Comparison of ENCODE assay signal across 22 cellular contexts in genomic region chr22:17941501-17942406, GRCh38.
DNase-seq lines count a peak whose midpoint lies in the region; ATAC-seq and TF ChIP-seq lines count a peak whose summit lies in the region.
"Had no signal": no experiment of that assay in that cellular context is flagged by ENCODE, and none has a peak within 500 bp of the region (broad histone marks: within the 10 kb centered on the region; RNA-seq: fewer than 3 reads in every experiment).

No MANE protein-coding gene starts in this region.

- WGBS in psoas muscle, 3 donors: 68 to 70% (median 68%) methylated on average over 18 of the region's 18 CpGs
- 90% methylated on average over 14 of the region's 18 CpGs for WGBS in mammary epithelial cell (ENCODE audit: low coverage, missing lambda C conversion rate)

- H4K20me1 ChIP-seq in GM23338 (replicated peaks; ENCODE audit: insufficient read depth): no peaks in the 10 kb centered on the region; the same call in 1 of the 2 replicates
- H4K20me1 ChIP-seq in mammary epithelial cell (ENCODE audit: insufficient read depth, low read length): peaks cover 2% of the 10 kb centered on the region

- H3K27ac ChIP-seq in GM23338 (ENCODE audit: low read depth): no peak overlapping the region
- peak overlapping the region; percentile 76 for H3K27ac ChIP-seq in psoas muscle
- no peak overlapping the region for H3K27ac ChIP-seq in mammary epithelial cell (ENCODE audit: insufficient read depth, low read depth, low read length)

- no peak overlapping the region for H2AFZ ChIP-seq in GM23338
- H2AFZ ChIP-seq in mammary epithelial cell (ENCODE audit: low read depth, low read length): no peak overlapping the region

- H3K4me3 Mint-ChIP-seq in GM23338: no peak overlapping the region
- no peak overlapping the region for H3K4me3 Mint-ChIP-seq in T-helper 17 cell
- H3K4me3 Mint-ChIP-seq in Calu3 (ENCODE audit: low read depth, unreplicated experiment): no peak overlapping the region
- H3K4me3 Mint-ChIP-seq: activated CD8-positive, alpha-beta T cell treated with anti-CD3 and anti-CD28 coated beads for 36 hours; activated T-cell treated with anti-CD3 and anti-CD28 coated beads, Interleukin-2, amount 50 U/mL, for 24 hours; CD4-positive, CD25-positive, alpha-beta regulatory T cell; natural killer cell; T-helper 1 cell treated with Interleukin-12 subunit alpha and Interleukin-12 subunit beta and Interleukin-4 antibody, amounts not matched to agents 30 μg/mL and 1 μg/mL, for 36 hours had no signal

- no peaks in the 10 kb centered on the region for H3K9me2 ChIP-seq in GM23338 (ENCODE audit: insufficient read depth)

- no peak overlapping the region for H3K27ac Mint-ChIP-seq in GM23338
- H3K27ac Mint-ChIP-seq in T-helper 17 cell: peak overlapping the region; percentile 1
- no peak overlapping the region for H3K27ac Mint-ChIP-seq in Calu3 (ENCODE audit: unreplicated experiment)
- H3K27ac Mint-ChIP-seq: activated CD8-positive, alpha-beta T cell treated with anti-CD3 and anti-CD28 coated beads for 36 hours; activated T-cell treated with anti-CD3 and anti-CD28 coated beads, Interleukin-2, amount 50 U/mL, for 24 hours; CD4-positive, CD25-positive, alpha-beta regulatory T cell; natural killer cell; T-helper 1 cell treated with Interleukin-12 subunit alpha and Interleukin-12 subunit beta and Interleukin-4 antibody, amounts not matched to agents 30 μg/mL and 1 μg/mL, for 36 hours had no signal

- H3K9ac ChIP-seq in mammary epithelial cell (ENCODE audit: insufficient read depth, low read length): no peak overlapping the region

- H3K9me3 Mint-ChIP-seq in GM23338: no peaks in the 10 kb centered on the region
- H3K9me3 Mint-ChIP-seq in Calu3 (ENCODE audit: low read depth, unreplicated experiment): no peaks in the 10 kb centered on the region
- H3K9me3 Mint-ChIP-seq: activated CD8-positive, alpha-beta T cell treated with anti-CD3 and anti-CD28 coated beads for 36 hours; activated T-cell treated with anti-CD3 and anti-CD28 coated beads, Interleukin-2, amount 50 U/mL, for 24 hours; natural killer cell; T-helper 1 cell treated with Interleukin-12 subunit alpha and Interleukin-12 subunit beta and Interleukin-4 antibody, amounts not matched to agents 30 μg/mL and 1 μg/mL, for 36 hours had no signal

- H3K79me2 ChIP-seq in GM23338 (replicated peaks; ENCODE audit: insufficient read depth): peaks cover 94% of the 10 kb centered on the region
- H3K79me2 ChIP-seq in mammary epithelial cell (ENCODE audit: insufficient read depth, low read length): peaks cover 100% of the 10 kb centered on the region

- no peak for DNase-seq in GM23338 (ENCODE audit: low spot score)
- DNase-seq in T-helper 17 cell: no peak
- DNase-seq in left cardiac atrium: no peak
- peak; percentile 40 to 84 for DNase-seq in psoas muscle
- no peak for DNase-seq in effector CD8-positive, alpha-beta T cell (lab: John Stamatoyannopoulos, UW)
- DNase-seq in Calu3: no peak
- DNase-seq in mammary epithelial cell: no peak
- DNase-seq: activated CD8-positive, alpha-beta T cell treated with anti-CD3 and anti-CD28 coated beads for 36 hours; activated naive CD4-positive, alpha-beta T cell treated with Interleukin-2 at 50 U/mL for 16 hours; activated T-cell treated with anti-CD3 and anti-CD28 coated beads, Interleukin-2, amount 50 U/mL, for 24 hours; CD4-positive, CD25-positive, alpha-beta regulatory T cell; cerebellar nuclear complex; DMS79 treated with DMSO at 0.1 percent for 48 hours; Kasumi-1; natural killer cell; NCI-H1092; NCI-H2081; NCI-H526; stimulated activated CD4-positive, alpha-beta T cell treated with anti-CD3 and anti-CD28 coated beads, Interleukin-4, amount 100 ng/mL, for 24 hours had no signal

- H3K4me3 ChIP-seq in GM23338 (no peak overlapping the region), psoas muscle (no peak overlapping the region), mammary epithelial cell (replicated peaks in 1 of 3; ENCODE audit: insufficient read depth in 1 of 3, low read depth in 2 of 3, low read length in 3 of 3) (no peak overlapping the region)
- H3K4me3 ChIP-seq: smooth muscle cell had no signal

- H3K9me3 ChIP-seq in T-helper 17 cell (ENCODE audit: control insufficient read depth, low read length, poor library complexity, severe bottlenecking) (no peaks in the 10 kb centered on the region), psoas muscle (no peaks in the 10 kb centered on the region), mammary epithelial cell (replicated peaks; ENCODE audit: insufficient read depth, low read length) (no peaks in the 10 kb centered on the region)

- CTCF ChIA-PET in Calu3 (lab: Charles Lee): no interaction called here
- CTCF ChIA-PET in mammary epithelial cell (lab: Charles Lee; ENCODE audit: low non-redundant PET): no interaction called here

- intact Hi-C loops in left cardiac atrium (cut with DNase I): loop anchor here in 1 of 2 donors (10.0 kb wide), 1 partner anchor 63 kb away; no protein-coding TSS in a partner anchor
- intact Hi-C loops in psoas muscle (cut with DNase I): no loop called here
- intact Hi-C loops in Calu3 (cut with micrococcal nuclease; ENCODE audit: unreplicated experiment): no loop called here
- intact Hi-C loops in mammary epithelial cell (cut with micrococcal nuclease): loop anchor here (5.0 kb wide), 1 partner anchor 41 kb away; no protein-coding TSS in a partner anchor

- H3K36me3 ChIP-seq in GM23338 (ENCODE audit: insufficient read depth) (no peaks in the 10 kb centered on the region; the same call in 1 of the 2 replicates), psoas muscle (ENCODE audit: insufficient read depth in 1 of 2, low read depth in 1 of 2) (no peaks in the 10 kb centered on the region), mammary epithelial cell (ENCODE audit: insufficient read depth, low read length) (no peaks in the 10 kb centered on the region)

- BruUV-seq in Calu3 (replicated peaks; lab: Mats Ljungman, UMichigan) (no TSS peak), mammary epithelial cell (replicated peaks; lab: Mats Ljungman, UMichigan) (no TSS peak)

- no peak for TF ChIP-seq CTCF in GM23338 (conservative IDR thresholded peaks at IDR 0.05; ENCODE audit: low read depth in 2 of 2)
- no peak for TF ChIP-seq CTCF in psoas muscle (IDR thresholded peaks at IDR 0.05)
- TF ChIP-seq CTCF in Calu3 (IDR thresholded peaks at IDR 0.05; ENCODE audit: unreplicated experiment): no peak
- no peak for TF ChIP-seq CTCF in mammary epithelial cell (conservative IDR thresholded peaks at IDR 0.05 in 1 of 2, IDR thresholded peaks at IDR 0.05 in 1 of 2; ENCODE audit: extremely low read depth in 1 of 2, insufficient read depth in 1 of 2, low read depth in 1 of 2, low read length in 2 of 2)

- no peaks in the 10 kb centered on the region for H3K36me3 Mint-ChIP-seq in GM23338 (ENCODE audit: low read depth)
- H3K36me3 Mint-ChIP-seq in T-helper 17 cell (ENCODE audit: low read depth): no peaks in the 10 kb centered on the region
- H3K36me3 Mint-ChIP-seq in Calu3 (ENCODE audit: insufficient read depth, unreplicated experiment): peaks cover 3% of the 10 kb centered on the region
- H3K36me3 Mint-ChIP-seq: natural killer cell had no signal

- H3K4me1 Mint-ChIP-seq in GM23338 (peaks cover 59% of the 10 kb centered on the region), T-helper 17 cell (peaks cover 25% of the 10 kb centered on the region), Calu3 (ENCODE audit: low read depth, unreplicated experiment) (no peaks in the 10 kb centered on the region)

- peaks cover 11% of the 10 kb centered on the region for H3K27me3 Mint-ChIP-seq in GM23338 (ENCODE audit: insufficient read depth, low read depth, poor library complexity)
- H3K27me3 Mint-ChIP-seq in T-helper 17 cell: no peaks in the 10 kb centered on the region
- no peaks in the 10 kb centered on the region for H3K27me3 Mint-ChIP-seq in Calu3 (ENCODE audit: unreplicated experiment)
- H3K27me3 Mint-ChIP-seq: activated CD8-positive, alpha-beta T cell treated with anti-CD3 and anti-CD28 coated beads for 36 hours; activated T-cell treated with anti-CD3 and anti-CD28 coated beads, Interleukin-2, amount 50 U/mL, for 24 hours; CD4-positive, CD25-positive, alpha-beta regulatory T cell had no signal

- ATAC-seq in GM23338 (peak; percentile 54), T-helper 17 cell (no peak), left cardiac atrium (peak; percentile 60 to 66), psoas muscle (peak; percentile 88 to 95 (median 93)), GM19455 (IDR thresholded peaks at IDR 0.05; ENCODE audit: unreplicated experiment) (no peak)
- ATAC-seq: activated CD8-positive, alpha-beta T cell treated with anti-CD3 and anti-CD28 coated beads for 36 hours; natural killer cell had no signal

- no peak overlapping the region for H3K4me2 ChIP-seq in GM23338
- no peak overlapping the region for H3K4me2 ChIP-seq in mammary epithelial cell (ENCODE audit: insufficient read depth, low read depth, low read length)
- H3K4me2 ChIP-seq: smooth muscle cell had no signal

- H3K4me1 ChIP-seq in GM23338 (ENCODE audit: insufficient read depth) (peaks cover 45% of the 10 kb centered on the region), psoas muscle (peaks cover 78% of the 10 kb centered on the region), mammary epithelial cell (ENCODE audit: insufficient read depth, low read length) (peaks cover 30% of the 10 kb centered on the region)

- H3K27me3 ChIP-seq in GM23338 (ENCODE audit: insufficient read depth): no peaks in the 10 kb centered on the region
- H3K27me3 ChIP-seq in psoas muscle (ENCODE audit: insufficient read depth in 3 of 3, low read length in 2 of 3): no peaks in the 10 kb centered on the region
- no peaks in the 10 kb centered on the region for H3K27me3 ChIP-seq in mammary epithelial cell (ENCODE audit: insufficient read depth, low read length)

- H3F3A ChIP-seq in GM23338 (replicated peaks; ENCODE audit: low read depth): no peaks in the 10 kb centered on the region

- in situ Hi-C loops in mammary epithelial cell (cut with MboI; ENCODE audit: low sequenced_read_pairs in 2 of 2): no loop called here

- dilution Hi-C loops in mammary epithelial cell (cut with HindIII; ENCODE audit: low sequenced_read_pairs): no loop called here

TF ChIP-seq in GM23338, 12 proteins besides CTCF, POLR2A, EP300 and RAD21:
- TF ChIP-seq JUNB (IDR thresholded peaks at IDR 0.05; ENCODE audit: unreplicated experiment) (no peak), CREB1 (CRISPR knock-in tag; IDR thresholded peaks at IDR 0.05; ENCODE audit: low read depth) (no peak), STAT1 (IDR thresholded peaks at IDR 0.05; ENCODE audit: unreplicated experiment) (no peak), NANOG (IDR thresholded peaks at IDR 0.05; ENCODE audit: borderline replicate concordance) (no peak), POLR2AphosphoS5 (IDR thresholded peaks at IDR 0.05; ENCODE audit: low read depth) (no peak)
TF ChIP-seq in GM23338: peak in this region for 0.

Comparison
In these comparisons a context has a peak if more than half of its experiments do, and no peak if none do; other contexts are left out.
1. ATAC-seq: peak in GM23338 (single experiment), left cardiac atrium (2 of 2) and psoas muscle (4 of 4); none in T-helper 17 cell (single experiment) and GM19455 (single experiment).
2. DNase-seq: peak in psoas muscle (2 of 2); none in GM23338 (single experiment), T-helper 17 cell (0 of 3), left cardiac atrium (single experiment), effector CD8-positive, alpha-beta T cell (single experiment), Calu3 (single experiment) and mammary epithelial cell (single experiment).